Comparison of ENCODE assay signal across 1 cellular context in genomic region chr11:73645972-73646631, GRCh38.
TF ChIP-seq lines count a peak whose summit lies in the region.

A gene with protein sequence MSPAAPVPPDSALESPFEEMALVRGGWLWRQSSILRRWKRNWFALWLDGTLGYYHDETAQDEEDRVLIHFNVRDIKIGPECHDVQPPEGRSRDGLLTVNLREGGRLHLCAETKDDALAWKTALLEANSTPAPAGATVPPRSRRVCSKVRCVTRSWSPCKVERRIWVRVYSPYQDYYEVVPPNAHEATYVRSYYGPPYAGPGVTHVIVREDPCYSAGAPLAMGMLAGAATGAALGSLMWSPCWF (plus strand): TSS chr11:73646581. CDS start chr11:73646609, 28 bp downstream.

TF ChIP-seq in HepG2, 621 proteins besides CTCF, POLR2A, EP300 and RAD21:
- TF ChIP-seq IKZF5 (CRISPR knock-in tag; IDR thresholded peaks at IDR 0.05) (no peak), MEIS2 (CRISPR knock-in tag; IDR thresholded peaks at IDR 0.05) (no peak), HNF4G (IDR thresholded peaks at IDR 0.05; ENCODE audit: borderline replicate concordance, low read depth, low read length) (no peak), HNF4G (CRISPR knock-in tag; IDR thresholded peaks at IDR 0.05; ENCODE audit: borderline replicate concordance, low read depth) (no peak)
